9 cellular contexts compared by ENCODE assay signal in the genomic region with DNA sequence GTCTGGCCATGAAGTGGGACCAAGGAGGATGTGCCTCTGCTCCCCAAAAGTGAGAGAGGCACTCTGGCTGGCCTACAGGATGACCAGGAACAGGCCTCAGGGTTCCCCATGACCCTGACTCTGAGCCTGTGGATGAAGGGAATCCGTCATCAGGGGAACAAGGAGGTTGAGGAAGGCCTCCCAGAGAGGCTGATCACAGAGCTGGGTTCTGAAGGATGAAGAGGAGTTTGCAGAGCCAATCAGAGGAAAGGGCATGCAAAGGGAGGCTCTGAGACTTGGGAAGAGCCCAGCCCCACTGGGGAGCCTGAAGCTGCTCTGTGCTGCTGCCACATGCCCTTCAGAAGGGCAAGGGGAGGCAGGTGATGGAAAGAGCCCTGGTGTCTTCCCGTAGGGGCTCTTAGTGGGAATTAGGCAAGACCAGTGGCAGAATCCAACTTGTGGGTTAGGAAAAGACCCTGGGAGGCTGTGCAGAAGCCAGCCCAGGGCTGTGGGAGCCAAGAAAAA.
DNase-seq lines count a peak whose midpoint lies in the region; ATAC-seq and TF ChIP-seq lines count a peak whose summit lies in the region.
"Had no signal": no experiment of that assay in that cellular context is flagged by ENCODE, and none has a peak within 500 bp of the region (broad histone marks: within the 10 kb centered on the region; RNA-seq: fewer than 3 reads in every experiment).

No MANE protein-coding gene starts in this region.

- H3K9ac ChIP-seq in DND-41 (ENCODE audit: low read depth, low read length) (peak overlapping the region; percentile 36), OCI-LY1 (ENCODE audit: low read length) (no peak overlapping the region; the same call in 1 of the 2 replicates), skeletal muscle tissue (ENCODE audit: low read depth in 1 of 3, low read length in 3 of 3) (no peak overlapping the region)
- H3K9ac ChIP-seq: KMS-11 had no signal

- H3K4me3 ChIP-seq in DND-41 (ENCODE audit: low read depth in 1 of 2, low read length in 2 of 2) (no peak overlapping the region), OCI-LY1 (ENCODE audit: low read depth, low read length, poor library complexity, severe bottlenecking) (no peak overlapping the region), skeletal muscle tissue (ENCODE audit: low read length in 3 of 3) (no peak overlapping the region)
- H3K4me3 ChIP-seq: psoas muscle had no signal

- H3K9me3 Mint-ChIP-seq in effector memory CD8-positive, alpha-beta T cell, result no peaks in the 10 kb centered on the region

- TF ChIP-seq CTCF in DND-41 (IDR thresholded peaks at IDR 0.05; ENCODE audit: borderline replicate concordance, extremely low read depth, low read length, poor library complexity, severe bottlenecking) (no peak), OCI-LY1 (IDR thresholded peaks at IDR 0.05; ENCODE audit: low read length) (no peak)

- no peaks in the 10 kb centered on the region for H3K27me3 Mint-ChIP-seq in effector memory CD8-positive, alpha-beta T cell

- ATAC-seq in DND-41 (ENCODE audit: insufficient read depth, low read depth), result no peak
- no peak for ATAC-seq in effector memory CD8-positive, alpha-beta T cell (replicated peaks)
- no peak for ATAC-seq in activated CD4-positive, CD25-positive, alpha-beta regulatory T cell treated with anti-CD3 and anti-CD28 coated beads, Interleukin-2, amount 50 U/mL, for 24 hours
- ATAC-seq: psoas muscle had no signal

- H3K79me2 ChIP-seq in DND-41 (ENCODE audit: insufficient read depth, low read length) (no peaks in the 10 kb centered on the region), OCI-LY1 (ENCODE audit: insufficient read depth, low read length) (no peaks in the 10 kb centered on the region)

- H3K27ac ChIP-seq in DND-41 (ENCODE audit: low read length), result peak overlapping the region; percentile 100
- H3K27ac ChIP-seq in OCI-LY1 (ENCODE audit: low read depth, low read length, poor library complexity, severe bottlenecking), result peak overlapping the region; percentile 98
- H3K27ac ChIP-seq in skeletal muscle tissue (ENCODE audit: low read depth, low read length), result peak overlapping the region; percentile 5
- H3K27ac ChIP-seq: KMS-11, psoas muscle had no signal

- H3K9me3 ChIP-seq in DND-41 (ENCODE audit: insufficient read depth, low read length, severe bottlenecking) (no peaks in the 10 kb centered on the region), OCI-LY1 (ENCODE audit: low read length) (no peaks in the 10 kb centered on the region), skeletal muscle tissue (ENCODE audit: control insufficient read depth in 3 of 3, low read length in 3 of 3) (no peaks in the 10 kb centered on the region)
- H3K9me3 ChIP-seq: psoas muscle had no signal

- no peaks in the 10 kb centered on the region for H3K36me3 ChIP-seq in DND-41 (ENCODE audit: insufficient read depth, low read length)
- peaks cover 15% of the 10 kb centered on the region; the same call in 1 of the 2 replicates for H3K36me3 ChIP-seq in OCI-LY1 (ENCODE audit: insufficient read depth, low read length)
- H3K36me3 ChIP-seq in skeletal muscle tissue (ENCODE audit: control insufficient read depth in 3 of 3, insufficient read depth in 3 of 3, low read length in 3 of 3), result no peaks in the 10 kb centered on the region

- H2AFZ ChIP-seq in DND-41 (ENCODE audit: low read depth, low read length) (no peak overlapping the region; the same call in 1 of the 2 replicates), OCI-LY1 (ENCODE audit: low read length) (no peak overlapping the region)

- H3K4me1 Mint-ChIP-seq in effector memory CD8-positive, alpha-beta T cell (ENCODE audit: low read depth in 2 of 2), result peaks cover 74 to 78% of the 10 kb centered on the region in 2 donors

- H3K4me2 ChIP-seq in DND-41 (ENCODE audit: insufficient read depth, low read length) (0 out of 2 replicates have a peak overlapping the region, but pooled peaks have one; percentile 2), OCI-LY1 (ENCODE audit: low read length) (no peak overlapping the region)
- H3K4me2 ChIP-seq: KMS-11 had no signal

- H3K27me3 ChIP-seq in DND-41 (ENCODE audit: insufficient read depth, low read length, poor library complexity) (no peaks in the 10 kb centered on the region), OCI-LY1 (ENCODE audit: insufficient read depth, low read length) (no peaks in the 10 kb centered on the region), skeletal muscle tissue (ENCODE audit: control insufficient read depth in 3 of 3, insufficient read depth in 3 of 3, low read length in 3 of 3) (peaks cover 0 to 3% (median 0%) of the 10 kb centered on the region in 3 donors)

- no peak for DNase-seq in DND-41
- DNase-seq in effector memory CD8-positive, alpha-beta T cell, result no peak
- DNase-seq in GDM1 (lab: John Stamatoyannopoulos, UW), result no peak
- no peak for DNase-seq in NK-92 treated with Interleukin-12 subunit alpha and Interleukin-12 subunit beta, amount 100 ng/mL, for 24 hours (lab: John Stamatoyannopoulos, UW)
- DNase-seq: psoas muscle had no signal

- H3F3A ChIP-seq in OCI-LY1 (ENCODE audit: insufficient read depth, low read length), result no peaks in the 10 kb centered on the region

- no peaks in the 10 kb centered on the region for H3K9me2 ChIP-seq in OCI-LY1 (ENCODE audit: low read depth, low read length)

- peaks cover 88% of the 10 kb centered on the region for H3K4me1 ChIP-seq in DND-41 (ENCODE audit: insufficient read depth, low read length)
- H3K4me1 ChIP-seq in OCI-LY1 (ENCODE audit: insufficient read depth, low read length, severe bottlenecking), result peaks cover 100% of the 10 kb centered on the region
- peaks cover 30 to 44% (median 38%) of the 10 kb centered on the region in 3 donors for H3K4me1 ChIP-seq in skeletal muscle tissue (ENCODE audit: control insufficient read depth in 3 of 3, insufficient read depth in 3 of 3, low read length in 3 of 3)

- peak overlapping the region; percentile 5 to 63 for H3K4me3 Mint-ChIP-seq in effector memory CD8-positive, alpha-beta T cell

- H3K36me3 Mint-ChIP-seq in effector memory CD8-positive, alpha-beta T cell (ENCODE audit: insufficient read depth), result peaks cover 14% of the 10 kb centered on the region

- H4K20me1 ChIP-seq in DND-41 (ENCODE audit: insufficient read depth, low read length) (no peaks in the 10 kb centered on the region), OCI-LY1 (ENCODE audit: insufficient read depth, low read length) (no peaks in the 10 kb centered on the region)

- H3K27ac Mint-ChIP-seq in effector memory CD8-positive, alpha-beta T cell, result peak overlapping the region; percentile 90

Comparison
In these comparisons a context has a peak if more than half of its experiments do, and no peak if none do; other contexts are left out.
1. H3K27ac ChIP-seq: peak in every context shown above with its lines; median percentile 100 in DND-41; 98 in OCI-LY1; 5 in skeletal muscle tissue.